In the genomic region with DNA sequence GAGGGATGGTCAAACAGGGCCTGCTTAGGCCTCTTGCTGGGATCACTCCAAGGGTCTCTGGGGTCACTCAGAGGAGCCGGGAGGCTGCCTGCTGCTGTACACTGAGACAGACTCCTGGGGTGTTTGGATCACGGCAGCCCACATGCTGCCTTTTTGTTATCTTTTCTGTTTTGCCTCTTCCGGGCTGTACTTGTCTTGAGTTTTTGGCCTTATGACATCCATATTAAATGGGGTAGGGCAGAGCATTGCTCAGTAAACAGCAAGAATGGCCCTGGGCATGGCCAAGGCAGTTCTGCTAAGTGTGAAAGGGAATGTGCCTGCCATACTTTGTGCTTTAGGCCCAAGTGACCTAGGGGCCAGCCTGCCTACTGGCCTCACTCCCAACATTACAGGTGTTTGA, we compare ENCODE assay signal across 19 cellular contexts. TPM values are rescaled to one million over a fixed set of nuclear protein-coding genes. Genes with fewer than 3 reads are reported as not detected.
DNase-seq lines count a peak whose midpoint lies in the region; TF ChIP-seq lines count a peak whose summit lies in the region.
"Had no signal": no experiment of that assay in that cellular context is flagged by ENCODE, and none has a peak within 500 bp of the region (broad histone marks: within the 10 kb centered on the region; RNA-seq: fewer than 3 reads in every experiment).

No MANE protein-coding gene starts in this region.

- H3K4me1 Mint-ChIP-seq in T-helper 2 cell treated with Interferon-gamma antibody and Interleukin-4, amounts not matched to agents 5 μg/mL and 100 μg/mL, for 36 hours (ENCODE audit: low read depth): peaks cover 4% of the 10 kb centered on the region
- H3K4me1 Mint-ChIP-seq in endothelial cell (ENCODE audit: unreplicated experiment) (no peaks in the 10 kb centered on the region), nephron progenitor cell (no peaks in the 10 kb centered on the region)

- H3K9me3 ChIP-seq in PC-9 (ENCODE audit: insufficient read depth, low read depth): no peaks in the 10 kb centered on the region
- H3K9me3 ChIP-seq: gastrocnemius medialis, spleen, vagina had no signal

- peaks cover 11% of the 10 kb centered on the region; the same call in 1 of the 2 replicates for H3K4me1 ChIP-seq in PC-9 (replicated peaks; ENCODE audit: insufficient read depth)
- H3K4me1 ChIP-seq: gastrocnemius medialis had no signal

- no peaks in the 10 kb centered on the region for H3K9me2 ChIP-seq in PC-9 (ENCODE audit: insufficient read depth)

- H3K4me3 ChIP-seq in PC-9: no peak overlapping the region
- H3K4me3 ChIP-seq: SK-N-MC had no signal

- DNase-seq in T-helper 2 cell treated with Interferon-gamma antibody and Interleukin-4, amounts not matched to agents 5 μg/mL and 100 μg/mL, for 36 hours (ENCODE audit: low spot score): no peak
- DNase-seq in T-helper 2 cell (no peak), PC-9 (no peak), endothelial cell (ENCODE audit: low spot score) (no peak), nephron progenitor cell (no peak), NCI-H345 (lab: John Stamatoyannopoulos, UW) (no peak), NCI-H2227 treated with DMSO at 0.1 percent for 48 hours (lab: John Stamatoyannopoulos, UW) (no peak), medulla oblongata (ENCODE audit: extremely low spot score) (no peak)
- DNase-seq: AML-193, amniotic stem cell, gastrocnemius medialis, GOT3, KG1, NCI-H226, RPMI8226, spleen, T1000 had no signal

- H3K4me2 ChIP-seq in PC-9: 0 out of 2 replicates have a peak overlapping the region, but pooled peaks have one; percentile 92

- peak overlapping the region; percentile 72 for H3K4me3 Mint-ChIP-seq in T-helper 2 cell treated with Interferon-gamma antibody and Interleukin-4, amounts not matched to agents 5 μg/mL and 100 μg/mL, for 36 hours
- H3K4me3 Mint-ChIP-seq in endothelial cell (ENCODE audit: unreplicated experiment) (peak overlapping the region; percentile 73), nephron progenitor cell (peak overlapping the region; percentile 86)

- no peak for TF ChIP-seq CTCF in PC-9 (conservative IDR thresholded peaks at IDR 0.05)
- no peak for TF ChIP-seq CTCF in endothelial cell (IDR thresholded peaks at IDR 0.05; ENCODE audit: unreplicated experiment)
- no peak for TF ChIP-seq CTCF in nephron progenitor cell (IDR thresholded peaks at IDR 0.05)

- CTCF ChIA-PET in PC-9 (lab: Charles Lee): no interaction called here

- no peaks in the 10 kb centered on the region for H4K20me1 ChIP-seq in PC-9 (ENCODE audit: insufficient read depth)

- no peak overlapping the region for H3K27ac ChIP-seq in PC-9
- H3K27ac ChIP-seq: gastrocnemius medialis, SK-N-MC, spleen, vagina had no signal

- no peaks in the 10 kb centered on the region for H3K79me2 ChIP-seq in PC-9 (ENCODE audit: low read depth)

- H3F3A ChIP-seq in PC-9 (ENCODE audit: insufficient read depth, low read depth): no peaks in the 10 kb centered on the region

- H3K27me3 ChIP-seq in PC-9 (ENCODE audit: insufficient read depth, low read depth): no peaks in the 10 kb centered on the region
- H3K27me3 ChIP-seq: vagina had no signal

- peaks cover 30% of the 10 kb centered on the region for H3K27me3 Mint-ChIP-seq in T-helper 2 cell treated with Interferon-gamma antibody and Interleukin-4, amounts not matched to agents 5 μg/mL and 100 μg/mL, for 36 hours (ENCODE audit: low read depth)
- H3K27me3 Mint-ChIP-seq in endothelial cell (ENCODE audit: unreplicated experiment) (peaks cover 8% of the 10 kb centered on the region), nephron progenitor cell (ENCODE audit: low read depth, poor library complexity) (peaks cover 95% of the 10 kb centered on the region)

- H3K9me3 Mint-ChIP-seq in T-helper 2 cell treated with Interferon-gamma antibody and Interleukin-4, amounts not matched to agents 5 μg/mL and 100 μg/mL, for 36 hours: no peaks in the 10 kb centered on the region
- H3K9me3 Mint-ChIP-seq in endothelial cell (ENCODE audit: unreplicated experiment) (no peaks in the 10 kb centered on the region), nephron progenitor cell (peaks cover 7% of the 10 kb centered on the region)

- POLR2A ChIA-PET in PC-9 (lab: Charles Lee; ENCODE audit: unreplicated experiment): no interaction called here

- no peaks in the 10 kb centered on the region for H3K36me3 Mint-ChIP-seq in T-helper 2 cell treated with Interferon-gamma antibody and Interleukin-4, amounts not matched to agents 5 μg/mL and 100 μg/mL, for 36 hours (ENCODE audit: low read depth)
- H3K36me3 Mint-ChIP-seq in endothelial cell (ENCODE audit: low read depth, unreplicated experiment) (no peaks in the 10 kb centered on the region), nephron progenitor cell (ENCODE audit: low read depth) (no peaks in the 10 kb centered on the region)

- H3K36me3 ChIP-seq in PC-9 (ENCODE audit: low read depth): no peaks in the 10 kb centered on the region
- H3K36me3 ChIP-seq: gastrocnemius medialis, spleen, vagina had no signal

- BruUV-seq in PC-9 (replicated peaks; lab: Mats Ljungman, UMichigan): no TSS peak

- no peak overlapping the region for H2AFZ ChIP-seq in PC-9

- intact Hi-C loops in PC-9 (cut with micrococcal nuclease; ENCODE audit: unreplicated experiment): no loop called here

- no peak overlapping the region for H3K27ac Mint-ChIP-seq in T-helper 2 cell treated with Interferon-gamma antibody and Interleukin-4, amounts not matched to agents 5 μg/mL and 100 μg/mL, for 36 hours
- H3K27ac Mint-ChIP-seq in endothelial cell (ENCODE audit: unreplicated experiment) (no peak overlapping the region), nephron progenitor cell (no peak overlapping the region)

RNA-seq across cellular contexts. Expression of gene ENTPD3, which starts 0.8 kb away (rescaled TPM):
- total RNA-seq in PC-9 (2021): not detected in 2 replicates
- total RNA-seq in endothelial cell (ENCODE audit: unreplicated experiment): not detected
